Comparison of ENCODE assay signal across 15 cellular contexts in genomic region chr17:15457723-15458094, GRCh38. TPM values are rescaled to one million over a fixed set of nuclear protein-coding genes. Genes with fewer than 3 reads are reported as not detected.
DNase-seq lines count a peak whose midpoint lies in the region; ATAC-seq and TF ChIP-seq lines count a peak whose summit lies in the region.
"Had no signal": no experiment of that assay in that cellular context is flagged by ENCODE, and none has a peak within 500 bp of the region (broad histone marks: within the 10 kb centered on the region; RNA-seq: fewer than 3 reads in every experiment).

No MANE protein-coding gene starts in this region.

- H3K27ac ChIP-seq in esophagus (ENCODE audit: low read depth in 2 of 2, low read length in 1 of 2), result peak overlapping the region; percentile 27 to 29
- peak overlapping the region; percentile 10 for H3K27ac ChIP-seq in muscle layer of duodenum (ENCODE audit: low read length)
- H3K27ac ChIP-seq in temporal lobe (ENCODE audit: low read depth, low read length), result peak overlapping the region; percentile 89

- no peaks in the 10 kb centered on the region for H3K9me3 ChIP-seq in Loucy (ENCODE audit: insufficient read depth, low read depth, low read length)
- H3K9me3 ChIP-seq in esophagus (ENCODE audit: control insufficient read depth in 2 of 2, insufficient read depth in 1 of 2, low read depth in 1 of 2, low read length in 1 of 2), result no peaks in the 10 kb centered on the region
- H3K9me3 ChIP-seq in muscle layer of duodenum (ENCODE audit: control insufficient read depth in 1 of 2, low read length in 2 of 2), result peaks cover 0 to 4% of the 10 kb centered on the region in 2 donors

- no peak overlapping the region for H2AFZ ChIP-seq in Loucy (ENCODE audit: low read length)
- H2AFZ ChIP-seq: parathyroid adenoma had no signal

- H3K4me3 ChIP-seq in Loucy (ENCODE audit: low read length, poor library complexity, severe bottlenecking) (no peak overlapping the region), esophagus (ENCODE audit: low read depth in 1 of 2, low read length in 2 of 2) (no peak overlapping the region), muscle layer of duodenum (ENCODE audit: low read depth in 1 of 2, low read length in 2 of 2) (peak overlapping the region in 1 of 2 donors; percentile 25)

- H3K27me3 ChIP-seq in Loucy (ENCODE audit: insufficient read depth, low read length, poor library complexity, severe bottlenecking) (no peaks in the 10 kb centered on the region), esophagus (ENCODE audit: control insufficient read depth in 1 of 2, insufficient read depth in 2 of 2, low read length in 2 of 2) (no peaks in the 10 kb centered on the region), muscle layer of duodenum (ENCODE audit: low read depth, low read length) (no peaks in the 10 kb centered on the region)

- DNase-seq in DMS79 (lab: John Stamatoyannopoulos, UW) (no peak), ACHN (no peak), CD1c-positive myeloid dendritic cell (ENCODE audit: extremely low spot score) (no peak)
- DNase-seq: activated CD4-positive, alpha-beta T cell treated with anti-CD3 and anti-CD28 coated beads, Interleukin-2, amount 50 U/mL, for 1 hour; activated naive CD4-positive, alpha-beta T cell treated with Interleukin-2 at 50 U/mL for 16 hours; CD8-positive, alpha-beta T cell; immature natural killer cell; MM.1S; NCI-H510A had no signal

- in situ Hi-C loops in ACHN (cut with HindIII; ENCODE audit: low pct_ligation_motif_present, low pct_unique_long_range_greater_than_20kb, low sequenced_read_pairs), result no loop called here

- WGBS in esophagus, 2 donors, result 63 to 66% methylated on average over 7 of the region's 7 CpGs

- H3K36me3 ChIP-seq in Loucy (ENCODE audit: insufficient read depth, low read length) (no peaks in the 10 kb centered on the region), esophagus (ENCODE audit: control insufficient read depth in 2 of 2, insufficient read depth in 2 of 2, low read length in 1 of 2) (peaks cover 2 to 4% of the 10 kb centered on the region in 2 donors), muscle layer of duodenum (ENCODE audit: control insufficient read depth in 1 of 2, insufficient read depth in 2 of 2, low read length in 2 of 2) (no peaks in the 10 kb centered on the region)

- H3K9me2 ChIP-seq in Loucy (replicated peaks; ENCODE audit: low read depth, low read length), result no peaks in the 10 kb centered on the region

- H3K4me2 ChIP-seq in Loucy (ENCODE audit: low read depth, low read length, poor library complexity, severe bottlenecking), result peak overlapping the region; percentile 28

- no peak for ATAC-seq in HG02885 (IDR thresholded peaks at IDR 0.05; ENCODE audit: poor library complexity, unreplicated experiment)
- ATAC-seq: CD8-positive, alpha-beta T cell had no signal

- TF ChIP-seq CTCF in Loucy (conservative IDR thresholded peaks at IDR 0.05; ENCODE audit: low read length), result no peak

- no peaks in the 10 kb centered on the region for H3F3A ChIP-seq in Loucy (ENCODE audit: low read depth)

- H3K4me1 ChIP-seq in Loucy (ENCODE audit: insufficient read depth, low read length, poor library complexity, severe bottlenecking), result no peaks in the 10 kb centered on the region
- peaks cover 0 to 2% of the 10 kb centered on the region in 2 donors for H3K4me1 ChIP-seq in esophagus (ENCODE audit: control insufficient read depth in 2 of 2, insufficient read depth in 2 of 2, low read length in 1 of 2)
- H3K4me1 ChIP-seq in muscle layer of duodenum (ENCODE audit: control insufficient read depth in 1 of 2, insufficient read depth in 2 of 2, low read length in 2 of 2), result peaks cover 10 to 17% of the 10 kb centered on the region in 2 donors
- H3K4me1 ChIP-seq: parathyroid adenoma had no signal

- H4K20me1 ChIP-seq in Loucy (ENCODE audit: insufficient read depth, low read length, poor library complexity, severe bottlenecking), result no peaks in the 10 kb centered on the region

- H3K9ac ChIP-seq in Loucy (ENCODE audit: low read depth, low read length, poor library complexity, severe bottlenecking), result no peak overlapping the region
- H3K9ac ChIP-seq: parathyroid adenoma had no signal

- H3K79me2 ChIP-seq in Loucy (ENCODE audit: insufficient read depth, low read length), result no peaks in the 10 kb centered on the region

RNA-seq across cellular contexts. Expression of gene CDRT4, which starts 9.7 kb away (rescaled TPM):
- polyA plus RNA-seq in esophagus, result 10 to 100 TPM in 1 of 2 donors, 1 to 10 TPM in 1; 2.8 to 11.3 TPM
- total RNA-seq in temporal lobe, result 7.1 TPM

Comparison
In these comparisons a context has a peak if more than half of its experiments do, and no peak if none do; other contexts are left out.
1. H3K27ac ChIP-seq: peak in every context shown above with its lines; median percentile 89 in temporal lobe; 28 in esophagus; 10 in muscle layer of duodenum.